ENCODE assay signal across 8 cellular contexts in the genomic region with DNA sequence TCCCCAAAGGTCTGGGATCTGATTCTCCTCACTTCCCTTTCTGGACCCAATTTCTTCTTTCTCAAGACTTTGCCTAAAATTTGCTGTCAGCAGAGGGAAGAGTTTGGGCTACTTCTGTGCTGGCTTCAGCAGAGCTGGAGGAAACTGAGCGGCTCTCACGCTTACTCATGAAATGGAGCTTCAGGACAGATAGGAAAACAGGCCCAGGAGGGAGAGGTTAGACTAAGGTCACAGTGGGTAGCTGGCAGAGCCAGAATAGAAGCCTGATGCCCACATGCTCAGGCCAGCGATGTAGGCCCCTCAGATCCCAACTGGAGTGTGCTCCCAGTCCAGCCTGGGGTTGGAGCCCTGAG. TPM values are rescaled to one million over a fixed set of nuclear protein-coding genes. Genes with fewer than 3 reads are reported as not detected.
DNase-seq lines count a peak whose midpoint lies in the region; TF ChIP-seq lines count a peak whose summit lies in the region.

No MANE protein-coding gene starts in this region.

- peak overlapping the region; percentile 63 for H3K27ac Mint-ChIP-seq in activated CD4-positive, alpha-beta memory T cell treated with anti-CD3 and anti-CD28 coated beads, Interleukin-2, amount 10 ng/mL, durations not matched to agents 7 days and 5 days

- CTCF ChIA-PET in activated CD4-positive, alpha-beta memory T cell treated with anti-CD3 and anti-CD28 coated beads, Interleukin-2, amount 10 ng/mL, durations not matched to agents 7 days and 5 days (lab: Charles Lee) = interaction anchor here (2.4 kb wide), 1 partner anchor 72 kb away, joined by 15 read pairs; no protein-coding TSS in a partner anchor

- peaks cover 3% of the 10 kb centered on the region for H3K27me3 Mint-ChIP-seq in activated CD4-positive, alpha-beta memory T cell treated with anti-CD3 and anti-CD28 coated beads, Interleukin-2, amount 10 ng/mL, durations not matched to agents 7 days and 5 days

- H3K9me3 ChIP-seq in cardiac muscle cell (ENCODE audit: low read depth) = no peaks in the 10 kb centered on the region

- DNase-seq in AG08396 (ENCODE audit: low spot score) = peak; percentile 24
- peak; percentile 30 for DNase-seq in HCEC 1CT
- no peak for DNase-seq in activated CD4-positive, alpha-beta memory T cell treated with anti-CD3 and anti-CD28 coated beads, Interleukin-2, amount 10 ng/mL, durations not matched to agents 7 days and 5 days
- peak in 1 of 2 donors; percentile 36 for DNase-seq in cardiac muscle cell (ENCODE audit: low read depth in 1 of 2, low spot score in 1 of 2)
- DNase-seq in renal cortical epithelial cell (ENCODE audit: low read depth) = peak; percentile 16
- DNase-seq in NCI-H1092 (lab: John Stamatoyannopoulos, UW) = no peak
- no peak for DNase-seq in GOT3 (lab: John Stamatoyannopoulos, UW)
- no peak for DNase-seq in stimulated activated CD8-positive, alpha-beta memory T cell treated with anti-CD3 and anti-CD28 coated beads, Interleukin-4, amount 100 ng/mL, for 48 hours

- POLR2A ChIA-PET in activated CD4-positive, alpha-beta memory T cell treated with anti-CD3 and anti-CD28 coated beads, Interleukin-2, amount 10 ng/mL, durations not matched to agents 7 days and 5 days (lab: Charles Lee) = interaction anchor here (1.0 to 2.0 kb wide), 5 partner anchors 14 to 292 kb away, joined by 3 to 16 read pairs (median 4); partner anchors contain the start of genes CNOT1 and GINS3

- no peaks in the 10 kb centered on the region for H3K9me3 Mint-ChIP-seq in activated CD4-positive, alpha-beta memory T cell treated with anti-CD3 and anti-CD28 coated beads, Interleukin-2, amount 10 ng/mL, durations not matched to agents 7 days and 5 days

- no peaks in the 10 kb centered on the region for H3K36me3 Mint-ChIP-seq in activated CD4-positive, alpha-beta memory T cell treated with anti-CD3 and anti-CD28 coated beads, Interleukin-2, amount 10 ng/mL, durations not matched to agents 7 days and 5 days (ENCODE audit: low read depth)

- H3K4me1 Mint-ChIP-seq in activated CD4-positive, alpha-beta memory T cell treated with anti-CD3 and anti-CD28 coated beads, Interleukin-2, amount 10 ng/mL, durations not matched to agents 7 days and 5 days = peaks cover 20% of the 10 kb centered on the region

- TF ChIP-seq CTCF in cardiac muscle cell (IDR thresholded peaks at IDR 0.05; ENCODE audit: low read depth, low read length) = no peak

- peaks cover 6% of the 10 kb centered on the region for H3K4me1 ChIP-seq in cardiac muscle cell (ENCODE audit: low read depth)

- H3K27me3 ChIP-seq in cardiac muscle cell = no peaks in the 10 kb centered on the region

- peak overlapping the region; percentile 77 for H3K4me3 ChIP-seq in cardiac muscle cell

- peak overlapping the region; percentile 77 for H3K27ac ChIP-seq in cardiac muscle cell

- H3K4me3 Mint-ChIP-seq in activated CD4-positive, alpha-beta memory T cell treated with anti-CD3 and anti-CD28 coated beads, Interleukin-2, amount 10 ng/mL, durations not matched to agents 7 days and 5 days = peak overlapping the region; percentile 90

- H3K36me3 ChIP-seq in cardiac muscle cell = no peaks in the 10 kb centered on the region

RNA-seq across cellular contexts. Expression of gene SLC38A7, which starts 0.6 kb away (rescaled TPM):
- 10 to 100 TPM; 10.5 to 11.4 TPM for total RNA-seq in activated CD4-positive, alpha-beta memory T cell treated with anti-CD3 and anti-CD28 coated beads, Interleukin-2, amount 10 ng/mL, durations not matched to agents 7 days and 5 days
- total RNA-seq in cardiac muscle cell (12.2 and 14.5 TPM in 2 replicates), renal cortical epithelial cell (17.7 and 35.7 TPM in 2 replicates)
- 11.9 and 22.4 TPM in 2 replicates for polyA plus RNA-seq in cardiac muscle cell

RNA-seq across cellular contexts. Expression of gene GOT2, which starts 50.1 kb away (rescaled TPM):
- 10 to 100 TPM; 78.6 to 82.2 TPM for total RNA-seq in activated CD4-positive, alpha-beta memory T cell treated with anti-CD3 and anti-CD28 coated beads, Interleukin-2, amount 10 ng/mL, durations not matched to agents 7 days and 5 days
- total RNA-seq in cardiac muscle cell (99.2 and 116 TPM in 2 replicates), renal cortical epithelial cell (66.9 and 108 TPM in 2 replicates)
- 201 and 211 TPM in 2 replicates for polyA plus RNA-seq in cardiac muscle cell

RNA-seq across cellular contexts. Expression of gene CNOT1, which starts 54.4 kb away (rescaled TPM):
- 100 to 1,000 TPM; 226 to 236 TPM for total RNA-seq in activated CD4-positive, alpha-beta memory T cell treated with anti-CD3 and anti-CD28 coated beads, Interleukin-2, amount 10 ng/mL, durations not matched to agents 7 days and 5 days
- total RNA-seq in cardiac muscle cell = 71.8 and 73.1 TPM in 2 replicates
- polyA plus RNA-seq in cardiac muscle cell = 49.3 and 69.3 TPM in 2 replicates
- 134 and 256 TPM in 2 replicates for total RNA-seq in renal cortical epithelial cell

Comparison
In these comparisons a context has a peak if more than half of its experiments do, and no peak if none do; other contexts are left out.
1. DNase-seq: peak in AG08396 (single experiment), HCEC 1CT (single experiment) and renal cortical epithelial cell (single experiment); none in activated CD4-positive, alpha-beta memory T cell treated with anti-CD3 and anti-CD28 coated beads, Interleukin-2, amount 10 ng/mL, durations not matched to agents 7 days and 5 days (single experiment), NCI-H1092 (single experiment), GOT3 (single experiment) and stimulated activated CD8-positive, alpha-beta memory T cell treated with anti-CD3 and anti-CD28 coated beads, Interleukin-4, amount 100 ng/mL, for 48 hours (single experiment).